ENCODE assay signal across 8 cellular contexts in genomic region chr18:12038661-12039417, GRCh38. TPM values are rescaled to one million over a fixed set of nuclear protein-coding genes. Genes with fewer than 3 reads are reported as not detected.
DNase-seq lines count a peak whose midpoint lies in the region; ATAC-seq and TF ChIP-seq lines count a peak whose summit lies in the region.

No MANE protein-coding gene starts in this region.

- TF ChIP-seq POLR2A in GM18505 (IDR thresholded peaks at IDR 0.05; ENCODE audit: borderline replicate concordance, extremely low read depth, insufficient read depth, insufficient read length) = no peak

- peak; percentile 85 for ATAC-seq in GM18505 (IDR thresholded peaks at IDR 0.05; ENCODE audit: unreplicated experiment)
- peak; percentile 77 for ATAC-seq in HG03039 (IDR thresholded peaks at IDR 0.05; ENCODE audit: unreplicated experiment)

- peak; percentile 93 for DNase-seq in 8988T
- DNase-seq in NCI-H460 (ENCODE audit: extremely low read depth, low read depth) = peak; percentile 62
- peak; percentile 81 for DNase-seq in activated CD4-positive, alpha-beta T cell treated with anti-CD3 and anti-CD28 coated beads for 48 hours
- DNase-seq in cortex of kidney (lab: John Stamatoyannopoulos, UW) = peak; percentile 14
- DNase-seq in left kidney (ENCODE audit: low read depth, low spot score) = peak; percentile 83
- DNase-seq in stimulated activated CD4-positive, alpha-beta T cell treated with anti-CD3 and anti-CD28 coated beads, Interleukin-1b, Interleukin-23, amount 100 ng/mL, for 24 hours (ENCODE audit: low read depth in 4 of 4, low spot score in 1 of 4) = peak; percentile 55 to 65 (median 60)

RNA-seq across cellular contexts. Expression of gene ANKRD62, which starts 54.8 kb away (rescaled TPM):
- total RNA-seq in NCI-H460 (2014; rRNA removed; shearing (Covaris generic)) = not detected in 2 replicates
- polyA plus RNA-seq in NCI-H460 (2014; cell fraction: nucleus; rRNA removed) = not detected in 2 replicates

RNA-seq across cellular contexts. Expression of gene IMPA2, which starts 57.5 kb away (rescaled TPM):
- 42.6 and 51.1 TPM in 2 replicates for total RNA-seq in NCI-H460 (2014; rRNA removed; shearing (Covaris generic))
- 90.4 and 124 TPM in 2 replicates for polyA plus RNA-seq in NCI-H460 (2014; cell fraction: nucleus; rRNA removed)

Comparison
In these comparisons a context has a peak if more than half of its experiments do, and no peak if none do; other contexts are left out.
1. Peak in every context shown above with its lines: DNase-seq and ATAC-seq.
2. DNase-seq: peak in every context shown above with its lines; median percentile 93 in 8988T; 83 in left kidney; 81 in activated CD4-positive, alpha-beta T cell treated with anti-CD3 and anti-CD28 coated beads for 48 hours; 62 in NCI-H460; 60 in stimulated activated CD4-positive, alpha-beta T cell treated with anti-CD3 and anti-CD28 coated beads, Interleukin-1b, Interleukin-23, amount 100 ng/mL, for 24 hours; 14 in cortex of kidney.